Comparison of ENCODE assay signal across 7 cellular contexts in the genomic region with DNA sequence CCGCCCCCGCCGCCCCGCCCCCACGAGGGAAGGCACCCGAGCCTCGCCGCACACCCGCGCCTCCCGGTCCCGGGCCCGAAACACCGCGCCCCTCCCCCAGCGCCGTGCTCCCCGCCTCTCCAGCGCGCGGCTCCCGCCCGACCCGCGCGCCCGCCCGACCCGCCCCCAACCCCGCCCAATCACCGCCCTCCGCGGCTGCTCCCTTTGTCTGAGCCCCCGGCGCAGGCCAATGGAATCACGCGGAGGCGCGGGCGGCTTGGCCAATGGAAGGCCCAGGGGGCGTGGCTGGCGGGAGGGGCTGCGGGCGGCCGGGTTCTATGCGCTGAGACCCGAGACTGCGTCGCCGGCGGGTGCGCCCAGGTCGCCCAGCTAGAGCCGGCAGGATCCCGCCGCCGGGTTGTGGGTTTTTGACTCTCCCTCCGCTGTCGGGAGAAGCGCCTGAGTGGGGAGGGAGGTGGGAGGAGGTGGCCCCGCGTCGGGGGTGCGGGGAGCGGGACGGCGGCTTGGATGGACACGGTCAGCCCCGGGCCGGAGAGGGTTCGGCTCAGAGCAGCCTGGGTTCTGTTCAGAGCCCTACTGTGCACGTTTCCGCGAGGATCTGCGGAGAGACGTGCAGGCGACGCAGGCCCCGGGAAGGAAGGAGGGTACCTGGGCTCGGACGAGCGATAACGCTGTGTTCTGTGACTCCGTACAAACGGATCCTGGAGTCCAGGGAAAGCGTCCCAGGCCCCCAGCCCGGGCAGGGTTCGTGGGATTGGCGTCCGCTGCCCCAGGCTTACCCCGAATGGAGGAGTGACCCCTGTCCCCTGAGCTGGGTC. TPM values are rescaled to one million over a fixed set of nuclear protein-coding genes. Genes with fewer than 3 reads are reported as not detected.
A peak's percentile ranks its signal among the peaks of the same experiment; 100 is the strongest.
DNase-seq lines count a peak whose midpoint lies in the region; ATAC-seq and TF ChIP-seq lines count a peak whose summit lies in the region.

No MANE protein-coding gene starts in this region.

- no peak overlapping the region for H3K27ac Mint-ChIP-seq in activated B cell treated with CpG ODN at 0.5 μM for 24 hours

- ATAC-seq in GM18861 (IDR thresholded peaks at IDR 0.05; ENCODE audit: unreplicated experiment): peak; percentile 51
- peak; percentile 60 for ATAC-seq in HG03103 (IDR thresholded peaks at IDR 0.05; ENCODE audit: low read depth, unreplicated experiment)
- ATAC-seq in activated B cell treated with CpG ODN at 0.5 μM for 24 hours (ENCODE audit: low read depth): peak; percentile 96

- peak overlapping the region; percentile 74 for H3K4me3 Mint-ChIP-seq in activated B cell treated with CpG ODN at 0.5 μM for 24 hours

- no peak for TF ChIP-seq CTCF in activated B cell treated with CpG ODN at 0.5 μM for 24 hours (IDR thresholded peaks at IDR 0.05)
- TF ChIP-seq CTCF in cardiac fibroblast (IDR thresholded peaks at IDR 0.05; ENCODE audit: low read depth, low read length): no peak

- POLR2A ChIA-PET in activated B cell treated with CpG ODN at 0.5 μM for 24 hours (lab: Charles Lee): interaction anchor here (1.5 kb wide), 1 partner anchor 51 kb away, joined by 6 read pairs; a partner anchor contains a TSS

- peak overlapping the region; percentile 59 to 89 for H3K4me3 ChIP-seq in cardiac fibroblast (replicated peaks in 1 of 2; ENCODE audit: low read depth in 2 of 2, low read length in 2 of 2)

- peaks cover 2% of the 10 kb centered on the region for H3K36me3 Mint-ChIP-seq in activated B cell treated with CpG ODN at 0.5 μM for 24 hours (ENCODE audit: low read depth)

- H3K27me3 Mint-ChIP-seq in activated B cell treated with CpG ODN at 0.5 μM for 24 hours: peaks cover 24% of the 10 kb centered on the region

- intact Hi-C loops in activated B cell treated with CpG ODN at 0.5 μM for 24 hours (cut with micrococcal nuclease): loop anchor here (1.0 to 2.0 kb wide), 5 partner anchors 49 to 166 kb away; a partner anchor contains a TSS

- peak; percentile 99 for DNase-seq in NCI-H2227 (lab: John Stamatoyannopoulos, UW; ENCODE audit: unreplicated experiment)
- peak; percentile 87 for DNase-seq in activated B cell treated with CpG ODN at 0.5 μM for 24 hours
- peak; percentile 95 to 98 for DNase-seq in cardiac fibroblast (ENCODE audit: low read depth in 2 of 2)
- DNase-seq in inferior parietal cortex (ENCODE audit: extremely low spot score): peak; percentile 93
- peak; percentile 93 for DNase-seq in smooth muscle cell of the brain vasculature (ENCODE audit: low read depth, low spot score)

- H3K9me3 Mint-ChIP-seq in activated B cell treated with CpG ODN at 0.5 μM for 24 hours: no peaks in the 10 kb centered on the region

- CTCF ChIA-PET in activated B cell treated with CpG ODN at 0.5 μM for 24 hours (lab: Charles Lee): no interaction called here

- peaks cover 20% of the 10 kb centered on the region for H3K4me1 Mint-ChIP-seq in activated B cell treated with CpG ODN at 0.5 μM for 24 hours

RNA-seq across cellular contexts. Expression of a gene that starts 49.0 kb away (rescaled TPM):
- 0.13 and 0.42 TPM in 2 replicates for total RNA-seq in activated B cell treated with CpG ODN at 0.5 μM for 24 hours

RNA-seq across cellular contexts. Expression of a gene that starts 51.2 kb away (rescaled TPM):
- total RNA-seq in activated B cell treated with CpG ODN at 0.5 μM for 24 hours: 75.9 and 97.1 TPM in 2 replicates

Comparison
In these comparisons a context has a peak if more than half of its experiments do, and no peak if none do; other contexts are left out.
1. Peak in every context shown above with its lines: DNase-seq, ATAC-seq and H3K4me3 ChIP-seq.